8 cellular contexts compared by ENCODE assay signal in the genomic region with DNA sequence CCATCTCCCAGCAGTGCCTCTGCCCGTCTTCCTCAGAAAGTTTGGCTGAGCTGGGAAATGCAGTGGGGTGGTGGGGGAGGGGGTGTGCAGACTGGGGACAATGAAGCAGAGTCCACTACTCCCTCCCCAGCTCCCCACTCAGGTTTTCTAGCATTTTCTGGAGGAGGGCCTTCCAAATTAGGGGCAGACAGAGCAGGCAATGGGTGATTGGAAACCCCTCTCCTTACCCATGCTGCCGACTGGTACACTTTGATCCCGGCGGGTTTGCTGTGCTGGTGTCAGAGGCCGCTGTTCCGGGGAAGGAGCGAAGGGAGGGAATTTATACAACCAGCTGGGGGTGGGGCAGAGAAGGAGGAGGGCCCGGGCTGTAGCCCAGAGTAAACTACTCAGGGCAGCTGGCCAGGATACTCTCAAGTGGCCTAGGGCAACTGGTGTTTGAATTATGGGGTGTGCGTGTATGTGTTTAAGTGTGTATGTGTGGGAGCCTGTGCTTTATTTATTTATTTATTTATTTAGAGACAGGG. TPM values are rescaled to one million over a fixed set of nuclear protein-coding genes. Genes with fewer than 3 reads are reported as not detected.
DNase-seq lines count a peak whose midpoint lies in the region.

A gene (minus strand): TSS at position 295 of the 524 bp plus-strand sequence. CDS start 64 bp downstream, at position 231.

- peak; percentile 82 for DNase-seq in COR-L47 (lab: John Stamatoyannopoulos, UW)
- peak; percentile 39 for DNase-seq in NCI-H2171 treated with DMSO at 0.1 percent for 48 hours (lab: John Stamatoyannopoulos, UW)
- peak; percentile 45 for DNase-seq in kidney tubule cell (ENCODE audit: low spot score)
- peak; percentile 84 for DNase-seq in stromal cell of bone marrow (ENCODE audit: low read depth)
- no peak for DNase-seq in cerebellar nuclear complex (lab: John Stamatoyannopoulos, UW)
- no peak for DNase-seq in immature natural killer cell
- no peak for DNase-seq in activated T-cell treated with anti-CD3 and anti-CD28 coated beads, Interleukin-2, amount 50 U/mL, for 48 hours

- H3K9me3 Mint-ChIP-seq in dendritic cell treated with granulocyte-macrophage colony-stimulating factor and Interleukin-4, amounts not matched to agents 40 ng/mL and 50 ng/mL, for 4 days: no peaks in the 10 kb centered on the region
- no peaks in the 10 kb centered on the region for H3K9me3 Mint-ChIP-seq in immature natural killer cell

- H3K4me1 Mint-ChIP-seq in dendritic cell treated with granulocyte-macrophage colony-stimulating factor and Interleukin-4, amounts not matched to agents 40 ng/mL and 50 ng/mL, for 4 days (ENCODE audit: low read depth): peaks cover 58% of the 10 kb centered on the region
- no peaks in the 10 kb centered on the region for H3K4me1 Mint-ChIP-seq in immature natural killer cell

- H3K27me3 Mint-ChIP-seq in dendritic cell treated with granulocyte-macrophage colony-stimulating factor and Interleukin-4, amounts not matched to agents 40 ng/mL and 50 ng/mL, for 4 days: no peaks in the 10 kb centered on the region
- H3K27me3 Mint-ChIP-seq in immature natural killer cell (ENCODE audit: low read depth in 3 of 3): peaks cover 0 to 2% (median 1%) of the 10 kb centered on the region in 3 donors

- intact Hi-C loops in dendritic cell treated with granulocyte-macrophage colony-stimulating factor and Interleukin-4, amounts not matched to agents 40 ng/mL and 50 ng/mL, for 4 days (cut with micrococcal nuclease): no loop called here

- H3K27ac Mint-ChIP-seq in dendritic cell treated with granulocyte-macrophage colony-stimulating factor and Interleukin-4, amounts not matched to agents 40 ng/mL and 50 ng/mL, for 4 days: peak within 1 kb of the TSS; percentile 75
- H3K27ac Mint-ChIP-seq in immature natural killer cell: peak within 1 kb of the TSS in 1 of 6 donors; percentile 27

- H3K36me3 Mint-ChIP-seq in dendritic cell treated with granulocyte-macrophage colony-stimulating factor and Interleukin-4, amounts not matched to agents 40 ng/mL and 50 ng/mL, for 4 days (ENCODE audit: low read depth): no peaks in the 10 kb centered on the region
- H3K36me3 Mint-ChIP-seq in immature natural killer cell: no peaks in the 10 kb centered on the region

- peak within 1 kb of the TSS; percentile 39 for H3K4me3 Mint-ChIP-seq in dendritic cell treated with granulocyte-macrophage colony-stimulating factor and Interleukin-4, amounts not matched to agents 40 ng/mL and 50 ng/mL, for 4 days
- H3K4me3 Mint-ChIP-seq in immature natural killer cell: no peak within 1 kb of the TSS

RNA-seq across cellular contexts. Expression of the gene that starts here (rescaled TPM):
- polyA plus RNA-seq in immature natural killer cell: not detected

Comparison
In these comparisons a context has a peak if more than half of its experiments do, and no peak if none do; other contexts are left out.
1. DNase-seq: peak in COR-L47 (single experiment), NCI-H2171 treated with DMSO at 0.1 percent for 48 hours (single experiment), kidney tubule cell (single experiment) and stromal cell of bone marrow (single experiment); none in cerebellar nuclear complex (0 of 2), immature natural killer cell (0 of 3) and activated T-cell treated with anti-CD3 and anti-CD28 coated beads, Interleukin-2, amount 50 U/mL, for 48 hours (0 of 2).